Comparison of ENCODE assay signal across 8 cellular contexts in the genomic region with DNA sequence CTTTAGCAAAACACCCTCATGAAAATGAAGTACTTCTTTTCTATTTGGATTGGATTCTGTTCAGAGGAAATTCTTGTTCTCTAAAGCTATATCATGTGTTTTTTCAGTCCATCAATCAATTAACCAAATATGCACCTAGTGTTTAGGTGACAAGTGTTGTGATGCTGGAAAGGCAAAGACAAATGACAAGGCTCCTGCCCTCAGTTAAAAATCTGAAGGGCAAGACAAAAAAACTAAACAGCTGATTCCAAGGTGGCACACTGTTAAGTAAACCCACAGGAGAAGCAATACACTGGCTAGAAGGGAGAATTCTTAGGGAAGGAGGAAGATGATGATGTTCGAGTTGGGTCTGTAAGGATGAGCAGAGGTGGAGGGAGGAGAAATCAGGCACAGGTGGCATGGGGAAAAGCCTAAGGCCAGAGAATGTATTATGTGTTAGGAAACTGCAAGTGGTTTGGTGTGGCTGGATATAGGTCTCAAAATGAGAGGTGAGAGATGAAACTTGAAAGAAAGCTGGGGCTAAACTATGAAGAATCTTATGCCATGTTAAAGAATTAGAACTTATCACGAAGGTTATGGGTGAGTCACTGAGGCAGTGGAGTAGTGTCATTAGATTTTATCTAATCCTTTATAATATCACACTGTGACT. TPM values are rescaled to one million over a fixed set of nuclear protein-coding genes. Genes with fewer than 3 reads are reported as not detected.
DNase-seq lines count a peak whose midpoint lies in the region; ATAC-seq and TF ChIP-seq lines count a peak whose summit lies in the region.

No MANE protein-coding gene starts in this region.

- H4K20me1 ChIP-seq in DND-41 (ENCODE audit: insufficient read depth, low read length) = no peaks in the 10 kb centered on the region

- no peak for ATAC-seq in DND-41 (ENCODE audit: insufficient read depth, low read depth)
- ATAC-seq in GM19438 (IDR thresholded peaks at IDR 0.05; ENCODE audit: low read depth, unreplicated experiment) = peak; percentile 59
- peak; percentile 62 for ATAC-seq in HG03196 (IDR thresholded peaks at IDR 0.05; ENCODE audit: unreplicated experiment)
- ATAC-seq in activated naive CD4-positive, alpha-beta T cell treated with anti-CD3 and anti-CD28 coated beads, Interleukin-2, amount 50 U/mL, for 72 hours = peak; percentile 75 to 77

- no peak for TF ChIP-seq CTCF in DND-41 (IDR thresholded peaks at IDR 0.05; ENCODE audit: borderline replicate concordance, extremely low read depth, low read length, poor library complexity, severe bottlenecking)
- no peak for TF ChIP-seq CTCF in esophagus squamous epithelium (IDR thresholded peaks at IDR 0.05)
- TF ChIP-seq CTCF in mesothelial cell of epicardium (IDR thresholded peaks at IDR 0.05; ENCODE audit: unreplicated experiment) = no peak

- H3K79me2 ChIP-seq in DND-41 (ENCODE audit: insufficient read depth, low read length) = no peaks in the 10 kb centered on the region

- peak overlapping the region; percentile 55; the same call in 1 of the 2 replicates for H3K4me2 ChIP-seq in DND-41 (ENCODE audit: insufficient read depth, low read length)

- H3K4me1 ChIP-seq in DND-41 (ENCODE audit: insufficient read depth, low read length) (peaks cover 40% of the 10 kb centered on the region), esophagus squamous epithelium (no peaks in the 10 kb centered on the region)

- H2AFZ ChIP-seq in DND-41 (ENCODE audit: low read depth, low read length) = peak overlapping the region; percentile 35

- TF ChIP-seq POLR2A in esophagus squamous epithelium (IDR thresholded peaks at IDR 0.05) (no peak), erythroblast (IDR thresholded peaks at IDR 0.05; ENCODE audit: low read length) (no peak)

- H3K9me3 ChIP-seq in DND-41 (ENCODE audit: insufficient read depth, low read length, severe bottlenecking) (no peaks in the 10 kb centered on the region), esophagus squamous epithelium (no peaks in the 10 kb centered on the region)

- peak overlapping the region; percentile 98 to 100 for H3K27ac Mint-ChIP-seq in activated naive CD4-positive, alpha-beta T cell treated with anti-CD3 and anti-CD28 coated beads, Interleukin-2, amount 50 U/mL, for 72 hours
- H3K27ac Mint-ChIP-seq in mesothelial cell of epicardium = no peak overlapping the region

- DNase-seq in DND-41 (no peak), COLO668 (lab: John Stamatoyannopoulos, UW; ENCODE audit: unreplicated experiment) (no peak), esophagus squamous epithelium (lab: John Stamatoyannopoulos, UW) (no peak), erythroblast (lab: John Stamatoyannopoulos, UW) (no peak), mesothelial cell of epicardium (ENCODE audit: low spot score in 2 of 2, unreplicated experiment in 2 of 2) (no peak)
- DNase-seq in activated naive CD4-positive, alpha-beta T cell treated with anti-CD3 and anti-CD28 coated beads, Interleukin-2, amount 50 U/mL, for 72 hours (ENCODE audit: low spot score in 2 of 2) = peak; percentile 43 to 61

- H3K4me3 ChIP-seq in DND-41 (ENCODE audit: low read depth in 1 of 2, low read length in 2 of 2) (peak overlapping the region in 1 of 2 experiments; percentile 15; a peak in 1 of 4 replicates), esophagus squamous epithelium (no peak overlapping the region)

- H3K27ac ChIP-seq in DND-41 (ENCODE audit: low read length) (peak overlapping the region; percentile 69), esophagus squamous epithelium (no peak overlapping the region)

- H3K27me3 Mint-ChIP-seq in mesothelial cell of epicardium (ENCODE audit: low read depth) = no peaks in the 10 kb centered on the region

- peak overlapping the region; percentile 44 for H3K9ac ChIP-seq in DND-41 (ENCODE audit: low read depth, low read length)

- H3K36me3 Mint-ChIP-seq in activated naive CD4-positive, alpha-beta T cell treated with anti-CD3 and anti-CD28 coated beads, Interleukin-2, amount 50 U/mL, for 72 hours = peaks cover 35 to 56% of the 10 kb centered on the region in 2 donors
- peaks cover 29% of the 10 kb centered on the region for H3K36me3 Mint-ChIP-seq in mesothelial cell of epicardium

- H3K27me3 ChIP-seq in DND-41 (ENCODE audit: insufficient read depth, low read length, poor library complexity) (no peaks in the 10 kb centered on the region), esophagus squamous epithelium (no peaks in the 10 kb centered on the region)

- peaks cover 5 to 19% of the 10 kb centered on the region in 2 donors for H3K9me3 Mint-ChIP-seq in activated naive CD4-positive, alpha-beta T cell treated with anti-CD3 and anti-CD28 coated beads, Interleukin-2, amount 50 U/mL, for 72 hours
- H3K9me3 Mint-ChIP-seq in mesothelial cell of epicardium = peaks cover 14% of the 10 kb centered on the region

- H3K4me3 Mint-ChIP-seq in mesothelial cell of epicardium = no peak overlapping the region

- WGBS in esophagus squamous epithelium, 2 donors = 70 to 72% methylated on average over 2 of the region's 2 CpGs

- H3K36me3 ChIP-seq in DND-41 (ENCODE audit: insufficient read depth, low read length) (no peaks in the 10 kb centered on the region), esophagus squamous epithelium (peaks cover 0 to 9% (median 0%) of the 10 kb centered on the region in 3 donors)

- peaks cover 15% of the 10 kb centered on the region for H3K4me1 Mint-ChIP-seq in mesothelial cell of epicardium

- intact Hi-C loops in esophagus squamous epithelium (cut with DNase I) = no loop called here

RNA-seq across cellular contexts. Expression of gene GFI1, which starts 51.8 kb away (rescaled TPM):
- 100 to 1,000 TPM in 1 of 2 donors, 10 to 100 TPM in 1; 42.3 to 125 TPM for total RNA-seq in activated naive CD4-positive, alpha-beta T cell treated with anti-CD3 and anti-CD28 coated beads, Interleukin-2, amount 50 U/mL, for 72 hours
- total RNA-seq in esophagus squamous epithelium = 1 to 10 TPM in 2 of 4 donors, under 1 TPM in 2; 0.09 to 2.7 (median 0.85) TPM
- 0.34 to 0.58 TPM (median 0.41 TPM) in 3 replicates for total RNA-seq in mesothelial cell of epicardium

Comparison
In these comparisons a context has a peak if more than half of its experiments do, and no peak if none do; other contexts are left out.
1. DNase-seq: peak in activated naive CD4-positive, alpha-beta T cell treated with anti-CD3 and anti-CD28 coated beads, Interleukin-2, amount 50 U/mL, for 72 hours (2 of 2); none in DND-41 (single experiment), COLO668 (single experiment), esophagus squamous epithelium (single experiment), erythroblast (0 of 2) and mesothelial cell of epicardium (0 of 2).
2. RNA of gene GFI1, which starts 51.8 kb away (total RNA-seq): 42.3 to 125 TPM in activated naive CD4-positive, alpha-beta T cell treated with anti-CD3 and anti-CD28 coated beads, Interleukin-2, amount 50 U/mL, for 72 hours; 0.09 to 2.7 TPM in esophagus squamous epithelium and 0.34 to 0.58 TPM in mesothelial cell of epicardium; every median in the first group is over 10 times any median in the second.